Comparison of ENCODE assay signal across 14 cellular contexts in the genomic region with DNA sequence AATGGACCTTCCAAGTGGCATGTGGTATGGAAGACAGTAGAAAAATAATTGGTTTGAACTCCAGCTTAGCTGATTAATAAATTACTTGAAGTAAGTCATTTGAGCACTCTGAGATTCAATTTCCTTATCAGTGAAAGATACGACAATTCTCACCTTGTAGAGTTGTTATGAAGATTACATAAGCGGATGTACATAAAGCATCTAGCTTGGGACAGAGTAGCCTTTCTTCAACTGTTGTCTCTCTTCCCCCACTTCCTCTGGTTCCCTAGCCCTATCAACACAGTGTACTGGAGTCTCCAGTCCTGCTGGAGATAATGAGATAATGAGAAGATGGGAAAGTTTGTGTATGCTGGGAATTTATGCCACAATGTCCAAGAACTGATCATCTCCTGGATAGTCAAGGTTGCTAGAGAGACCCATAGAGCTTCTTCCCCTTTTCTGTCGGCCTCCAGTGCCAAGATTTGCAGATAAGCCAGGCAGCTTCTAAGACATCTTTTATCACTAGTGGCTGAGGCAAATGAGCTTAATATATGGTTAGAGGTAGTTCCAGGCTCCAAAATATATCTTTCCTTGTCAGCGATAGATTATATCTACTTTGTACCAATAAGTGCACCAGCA. TPM values are rescaled to one million over a fixed set of nuclear protein-coding genes. Genes with fewer than 3 reads are reported as not detected.
A peak's percentile ranks its signal among the peaks of the same experiment; 100 is the strongest.
DNase-seq lines count a peak whose midpoint lies in the region; ATAC-seq, FAIRE-seq and TF ChIP-seq lines count a peak whose summit lies in the region.
"Had no signal": no experiment of that assay in that cellular context is flagged by ENCODE, and none has a peak within 500 bp of the region (broad histone marks: within the 10 kb centered on the region; RNA-seq: fewer than 3 reads in every experiment).

No MANE protein-coding gene starts in this region.

- H3K27ac Mint-ChIP-seq in CD14-positive monocyte, result peak overlapping the region; percentile 86 to 96 (median 95)
- H3K27ac Mint-ChIP-seq in central memory CD8-positive, alpha-beta T cell (ENCODE audit: low read depth), result peak overlapping the region; percentile 78

- TF ChIP-seq CTCF in CD14-positive monocyte (IDR thresholded peaks at IDR 0.05), result no peak

- peaks cover 0 to 5% (median 0%) of the 10 kb centered on the region in 3 donors for H3K27me3 Mint-ChIP-seq in CD14-positive monocyte (ENCODE audit: low read depth in 3 of 3)
- no peaks in the 10 kb centered on the region for H3K27me3 Mint-ChIP-seq in central memory CD8-positive, alpha-beta T cell

- H3K4me1 Mint-ChIP-seq in CD14-positive monocyte, result peaks cover 79% of the 10 kb centered on the region
- H3K4me1 Mint-ChIP-seq in central memory CD8-positive, alpha-beta T cell, result peaks cover 29% of the 10 kb centered on the region

- H3K4me3 Mint-ChIP-seq in CD14-positive monocyte, result peak overlapping the region; percentile 57 to 71
- peak overlapping the region; percentile 8 for H3K4me3 Mint-ChIP-seq in central memory CD8-positive, alpha-beta T cell

- peaks cover 0 to 11% of the 10 kb centered on the region in 2 donors for H3K36me3 Mint-ChIP-seq in CD14-positive monocyte
- peaks cover 5% of the 10 kb centered on the region for H3K36me3 Mint-ChIP-seq in central memory CD8-positive, alpha-beta T cell (ENCODE audit: insufficient read depth)

- intact Hi-C loops in CD14-positive monocyte (cut with micrococcal nuclease), result loop anchor here in 1 of 2 donors (10.0 kb wide), 1 partner anchor 331 kb away; no protein-coding TSS in a partner anchor

- ATAC-seq in central memory CD8-positive, alpha-beta T cell (replicated peaks; ENCODE audit: extremely low read depth, poor library complexity, severe bottlenecking), result no peak
- no peak for ATAC-seq in HG03520 (IDR thresholded peaks at IDR 0.05; ENCODE audit: unreplicated experiment)
- ATAC-seq: gastroesophageal sphincter, right cardiac atrium had no signal

- peak; percentile 94 for FAIRE-seq in GM19239 (lab: Jason Lieb, UNC)

- DNase-seq in CD14-positive monocyte (ENCODE audit: low spot score) (no peak), GM19239 (ENCODE audit: insufficient read length, low spot score) (no peak), SKM-1 treated with dmso at 0.1 percent for 144 hours (lab: John Stamatoyannopoulos, UW; ENCODE audit: unreplicated experiment) (peak; percentile 29), NCI-H2227 (lab: John Stamatoyannopoulos, UW; ENCODE audit: unreplicated experiment) (no peak), hepatic stellate cell (ENCODE audit: low spot score) (no peak), DMS114 treated with DMSO at 0.1 percent for 48 hours (lab: John Stamatoyannopoulos, UW; ENCODE audit: unreplicated experiment) (no peak)
- DNase-seq in central memory CD8-positive, alpha-beta T cell (ENCODE audit: low spot score in 2 of 2), result no peak
- DNase-seq: activated T-cell treated with anti-CD3 and anti-CD28 coated beads, Interleukin-2, amount 50 U/mL, for 1 hour; COR-L47; islet precursor cell; right cardiac atrium; T1000 had no signal

- H3K9me3 Mint-ChIP-seq in CD14-positive monocyte, result peaks cover 0 to 7% (median 0%) of the 10 kb centered on the region in 7 donors
- no peaks in the 10 kb centered on the region for H3K9me3 Mint-ChIP-seq in central memory CD8-positive, alpha-beta T cell

RNA-seq across cellular contexts. Expression of a gene that starts 33.9 kb away (rescaled TPM):
- 10 to 100 TPM; 10.2 to 56.8 TPM for polyA plus RNA-seq in CD14-positive monocyte
